In genomic region chr7:128763541-128763940, GRCh38 we compare ENCODE assay signal across 30 cellular contexts. TPM values are rescaled to one million over a fixed set of nuclear protein-coding genes. Genes with fewer than 3 reads are reported as not detected.
"Had no signal": no experiment of that assay in that cellular context is flagged by ENCODE, and none has a peak within 500 bp of the region (broad histone marks: within the 10 kb centered on the region; RNA-seq: fewer than 3 reads in every experiment).

No MANE protein-coding gene starts in this region.

- H3K4me3 ChIP-seq: esophagus squamous epithelium, lower lobe of right lung, tibial nerve had no signal

- DNase-seq: activated CD4-positive, alpha-beta T cell treated with anti-CD3 and anti-CD28 coated beads, Interleukin-2, amount 10 ng/mL, durations not matched to agents 7 days and 5 days; activated CD4-positive, CD25-positive, alpha-beta regulatory T cell treated with anti-CD3 and anti-CD28 coated beads, Interleukin-2, amount 50 U/mL, for 72 hours; activated CD8-positive, alpha-beta memory T cell treated with anti-CD3 and anti-CD28 coated beads, Interleukin-2, amount 10 ng/mL, durations not matched to agents 7 days and 5 days; activated CD8-positive, alpha-beta T cell treated with anti-CD3 and anti-CD28 coated beads for 36 hours; activated gamma-delta T cell; aorta; caudate nucleus; dermis blood vessel endothelial cell; effector memory CD4-positive, alpha-beta T cell; esophagus squamous epithelium; foreskin melanocyte; glutamatergic neuron; hippocampal formation; lower lobe of right lung; naive thymus-derived CD4-positive, alpha-beta T cell; right cardiac atrium; stimulated activated CD4-positive, alpha-beta T cell treated with anti-CD3 and anti-CD28 coated beads, Interleukin-12 subunit alpha, Interleukin-12 subunit beta, amount 100 ng/mL, for 4 hours; stimulated activated naive CD8-positive, alpha-beta T cell treated with anti-CD3 and anti-CD28 coated beads, Interleukin-15, amount 100 ng/mL, for 72 hours; T-cell had no signal

- H3K27me3 ChIP-seq: esophagus squamous epithelium, tibial nerve had no signal

- FAIRE-seq: endothelial cell of umbilical vein had no signal

- H3K27ac ChIP-seq: esophagus squamous epithelium, lower lobe of right lung, tibial nerve, VCaP had no signal

- H3K4me1 ChIP-seq: esophagus squamous epithelium, lower lobe of right lung, tibial nerve had no signal

- ATAC-seq: activated CD8-positive, alpha-beta memory T cell treated with anti-CD3 and anti-CD28 coated beads, Interleukin-2, amount 10 ng/mL, durations not matched to agents 7 days and 5 days; activated CD8-positive, alpha-beta T cell treated with anti-CD3 and anti-CD28 coated beads for 36 hours; lower lobe of right lung; naive thymus-derived CD4-positive, alpha-beta T cell; stimulated activated naive CD8-positive, alpha-beta T cell treated with anti-CD3 and anti-CD28 coated beads, Interleukin-15, amount 100 ng/mL, for 72 hours; T-cell had no signal

- H3K9me3 ChIP-seq: esophagus squamous epithelium, lower lobe of right lung, tibial nerve had no signal

RNA-seq across cellular contexts. Expression of gene OPN1SW, which starts 12.1 kb away (rescaled TPM):
- total RNA-seq: activated CD4-positive, alpha-beta T cell treated with anti-CD3 and anti-CD28 coated beads, Interleukin-2, amount 10 ng/mL, durations not matched to agents 7 days and 5 days; activated CD8-positive, alpha-beta memory T cell treated with anti-CD3 and anti-CD28 coated beads, Interleukin-2, amount 10 ng/mL, durations not matched to agents 7 days and 5 days; activated CD8-positive, alpha-beta T cell treated with anti-CD3 and anti-CD28 coated beads for 36 hours; activated T-helper 1 cell treated with anti-CD3 and anti-CD28 coated beads, Interleukin-12 subunit alpha, Interleukin-12 subunit beta, Interleukin-2, Interleukin-4 antibody, amounts not matched to agents 30 ng/mL and 10 ng/mL and 1 ng/mL, durations not matched to agents 14 hours and 24 hours and 36 hours; aorta; dermis blood vessel endothelial cell; endothelial cell of umbilical vein; esophagus squamous epithelium; lower lobe of right lung; mesenteric fat pad; mucosa of gallbladder; naive thymus-derived CD4-positive, alpha-beta T cell; osteocyte; progenitor cell of endocrine pancreas; right cardiac atrium; skeletal muscle tissue; T-cell; tibial nerve; urinary bladder had no signal
- polyA plus RNA-seq: adipose tissue; aorta; endothelial cell of umbilical vein; naive thymus-derived CD4-positive, alpha-beta T cell; right cardiac atrium; urinary bladder had no signal
